8 cellular contexts compared by ENCODE assay signal in the genomic region with DNA sequence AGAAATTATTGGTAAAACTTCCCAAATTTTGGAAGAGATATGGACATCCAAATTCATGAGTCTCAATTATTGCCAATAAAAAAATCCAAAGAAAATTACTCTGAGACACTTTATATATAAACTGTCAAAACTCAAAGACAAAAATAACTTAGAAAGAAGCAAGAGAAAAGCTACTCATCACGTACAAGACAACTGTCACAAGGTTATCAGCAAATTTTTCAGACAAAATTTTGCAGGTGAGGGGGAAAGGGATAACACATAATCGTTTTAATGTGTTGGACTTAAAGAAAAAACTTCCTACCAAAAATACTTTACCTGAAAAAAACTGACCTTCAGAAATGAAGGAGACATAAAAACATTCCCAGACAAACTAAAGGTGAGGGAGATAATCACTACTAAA.
"Had no signal": no experiment of that assay in that cellular context is flagged by ENCODE, and none has a peak within 500 bp of the region (broad histone marks: within the 10 kb centered on the region; RNA-seq: fewer than 3 reads in every experiment).

No MANE protein-coding gene starts in this region.

- H3K27ac ChIP-seq: HL-60, KMS-11 had no signal

- FAIRE-seq: HepG2, HTR-8/SVneo, K562 had no signal

- DNase-seq: IMR-90, KBM-7, KG1 had no signal

- H3K4me3 ChIP-seq: K562 had no signal
